8 cellular contexts compared by ENCODE assay signal in genomic region chr12:64669270-64669842, GRCh38. TPM values are rescaled to one million over a fixed set of nuclear protein-coding genes. Genes with fewer than 3 reads are reported as not detected.
DNase-seq lines count a peak whose midpoint lies in the region; ATAC-seq, FAIRE-seq and TF ChIP-seq lines count a peak whose summit lies in the region.

No MANE protein-coding gene starts in this region.

- H3K27ac ChIP-seq in 22Rv1, result 0 out of 2 replicates have a peak overlapping the region, but pooled peaks have one; percentile 3

- H3K9me3 Mint-ChIP-seq in chondrocyte (ENCODE audit: low read depth), result no peaks in the 10 kb centered on the region
- H3K9me3 Mint-ChIP-seq in naive B cell, result peaks cover 0 to under 1% (median 0%) of the 10 kb centered on the region in 7 donors

- H3K27ac Mint-ChIP-seq in chondrocyte (ENCODE audit: unreplicated experiment), result peak overlapping the region; percentile 91
- peak overlapping the region; percentile 88 to 98 (median 96) for H3K27ac Mint-ChIP-seq in naive B cell

- H3K4me3 Mint-ChIP-seq in chondrocyte (ENCODE audit: unreplicated experiment) (peak overlapping the region; percentile 48), naive B cell (peak overlapping the region; percentile 77 to 95 (median 92))

- TF ChIP-seq CTCF in 22Rv1 (IDR thresholded peaks at IDR 0.05), result no peak
- TF ChIP-seq CTCF in chondrocyte (IDR thresholded peaks at IDR 0.05), result no peak

- H3K27me3 Mint-ChIP-seq in chondrocyte (ENCODE audit: low read depth) (no peaks in the 10 kb centered on the region), naive B cell (no peaks in the 10 kb centered on the region)

- FAIRE-seq in RCC 7860 (lab: Jason Lieb, UNC), result no peak

- DNase-seq in RCC 7860 (ENCODE audit: low spot score) (peak; percentile 6), chondrocyte (ENCODE audit: low spot score) (no peak), naive B cell (peak; percentile 56), 8988T (no peak), posterior cingulate gyrus (no peak)

- H3K36me3 Mint-ChIP-seq in chondrocyte (ENCODE audit: low read depth) (no peaks in the 10 kb centered on the region), naive B cell (no peaks in the 10 kb centered on the region)

- ATAC-seq in GM18520 (IDR thresholded peaks at IDR 0.05; ENCODE audit: unreplicated experiment) (peak; percentile 65), HG03039 (IDR thresholded peaks at IDR 0.05; ENCODE audit: unreplicated experiment) (peak; percentile 61), naive B cell (ENCODE audit: low read depth in 2 of 2) (peak; percentile 75 to 80)

- intact Hi-C loops in posterior cingulate gyrus (cut with DNase I), result no loop called here

- H3K4me1 Mint-ChIP-seq in chondrocyte (ENCODE audit: low read depth), result peaks cover 88% of the 10 kb centered on the region
- H3K4me1 Mint-ChIP-seq in naive B cell, result peaks cover 73 to 97% (median 85%) of the 10 kb centered on the region in 3 donors

RNA-seq across cellular contexts. Expression of gene RASSF3, which starts 59.1 kb away (rescaled TPM):
- 30.9 to 51.1 TPM (median 47.9 TPM) in 3 replicates for total RNA-seq in chondrocyte
- 1 to 10 TPM; 3.2 to 7.8 (median 4.5) TPM for polyA plus RNA-seq in naive B cell (ENCODE audit: low read depth in 6 of 6)

Comparison
In these comparisons a context has a peak if more than half of its experiments do, and no peak if none do; other contexts are left out.
1. DNase-seq: peak in RCC 7860 (single experiment) and naive B cell (single experiment); none in chondrocyte (single experiment), 8988T (single experiment) and posterior cingulate gyrus (0 of 10).
2. Peak in every context shown above with its lines, with median percentiles within 50 percentile points of each other: ATAC-seq.